ENCODE assay signal across 1 cellular context in the genomic region with DNA sequence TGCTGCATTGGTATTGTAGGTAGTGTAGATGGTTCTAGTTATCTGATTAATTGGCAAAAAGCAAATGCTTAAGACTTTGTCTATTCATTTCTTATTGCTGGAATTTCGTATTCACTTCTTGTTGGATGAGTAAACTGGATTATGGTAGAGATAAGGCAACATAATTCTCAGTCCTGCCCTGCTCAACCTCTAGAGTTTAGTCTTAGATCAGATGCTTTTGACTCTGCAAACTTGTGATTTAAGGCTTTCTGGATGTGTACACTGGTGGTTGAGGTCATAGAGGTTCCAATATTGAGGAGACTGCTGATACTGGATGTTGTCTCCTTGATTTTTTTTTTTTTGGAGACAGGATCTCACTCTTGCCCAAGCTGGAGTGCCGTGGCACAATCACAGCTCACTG.
TF ChIP-seq lines count a peak whose summit lies in the region.

No MANE protein-coding gene starts in this region.

TF ChIP-seq in GM12878, 131 proteins besides CTCF, POLR2A, EP300 and RAD21:
- no peak for TF ChIP-seq JUNB (IDR thresholded peaks at IDR 0.05)
- TF ChIP-seq, protein P1, sequence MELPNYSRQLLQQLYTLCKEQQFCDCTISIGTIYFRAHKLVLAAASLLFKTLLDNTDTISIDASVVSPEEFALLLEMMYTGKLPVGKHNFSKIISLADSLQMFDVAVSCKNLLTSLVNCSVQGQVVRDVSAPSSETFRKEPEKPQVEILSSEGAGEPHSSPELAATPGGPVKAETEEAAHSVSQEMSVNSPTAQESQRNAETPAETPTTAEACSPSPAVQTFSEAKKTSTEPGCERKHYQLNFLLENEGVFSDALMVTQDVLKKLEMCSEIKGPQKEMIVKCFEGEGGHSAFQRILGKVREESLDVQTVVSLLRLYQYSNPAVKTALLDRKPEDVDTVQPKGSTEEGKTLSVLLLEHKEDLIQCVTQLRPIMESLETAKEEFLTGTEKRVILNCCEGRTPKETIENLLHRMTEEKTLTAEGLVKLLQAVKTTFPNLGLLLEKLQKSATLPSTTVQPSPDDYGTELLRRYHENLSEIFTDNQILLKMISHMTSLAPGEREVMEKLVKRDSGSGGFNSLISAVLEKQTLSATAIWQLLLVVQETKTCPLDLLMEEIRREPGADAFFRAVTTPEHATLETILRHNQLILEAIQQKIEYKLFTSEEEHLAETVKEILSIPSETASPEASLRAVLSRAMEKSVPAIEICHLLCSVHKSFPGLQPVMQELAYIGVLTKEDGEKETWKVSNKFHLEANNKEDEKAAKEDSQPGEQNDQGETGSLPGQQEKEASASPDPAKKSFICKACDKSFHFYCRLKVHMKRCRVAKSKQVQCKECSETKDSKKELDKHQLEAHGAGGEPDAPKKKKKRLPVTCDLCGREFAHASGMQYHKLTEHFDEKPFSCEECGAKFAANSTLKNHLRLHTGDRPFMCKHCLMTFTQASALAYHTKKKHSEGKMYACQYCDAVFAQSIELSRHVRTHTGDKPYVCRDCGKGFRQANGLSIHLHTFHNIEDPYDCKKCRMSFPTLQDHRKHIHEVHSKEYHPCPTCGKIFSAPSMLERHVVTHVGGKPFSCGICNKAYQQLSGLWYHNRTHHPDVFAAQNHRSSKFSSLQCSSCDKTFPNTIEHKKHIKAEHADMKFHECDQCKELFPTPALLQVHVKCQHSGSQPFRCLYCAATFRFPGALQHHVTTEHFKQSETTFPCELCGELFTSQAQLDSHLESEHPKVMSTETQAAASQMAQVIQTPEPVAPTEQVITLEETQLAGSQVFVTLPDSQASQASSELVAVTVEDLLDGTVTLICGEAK (IDR thresholded peaks at IDR 0.05; ENCODE audit: borderline replicate concordance), result no peak
- TF ChIP-seq SRF (IDR thresholded peaks at IDR 0.05; ENCODE audit: low read depth in 2 of 2, low read length in 2 of 2), result no peak
- no peak for TF ChIP-seq YY1 (IDR thresholded peaks at IDR 0.05; ENCODE audit: low read depth, low read length)
- TF ChIP-seq HCFC1 (IDR thresholded peaks at IDR 0.05; ENCODE audit: low read length), result no peak
- TF ChIP-seq, protein P2, sequence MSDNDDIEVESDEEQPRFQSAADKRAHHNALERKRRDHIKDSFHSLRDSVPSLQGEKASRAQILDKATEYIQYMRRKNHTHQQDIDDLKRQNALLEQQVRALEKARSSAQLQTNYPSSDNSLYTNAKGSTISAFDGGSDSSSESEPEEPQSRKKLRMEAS (IDR thresholded peaks at IDR 0.05; ENCODE audit: low read depth, low read length), result no peak
- no peak for TF ChIP-seq TAF1 (IDR thresholded peaks at IDR 0.05; ENCODE audit: borderline replicate concordance, low read depth, low read length)
- no peak for TF ChIP-seq FOS (IDR thresholded peaks at IDR 0.05; ENCODE audit: borderline replicate concordance, extremely low read depth, insufficient read length)
- no peak for TF ChIP-seq SPI1 (IDR thresholded peaks at IDR 0.05; ENCODE audit: borderline replicate concordance, insufficient read depth, low read depth, low read length)
- TF ChIP-seq, protein P3, sequence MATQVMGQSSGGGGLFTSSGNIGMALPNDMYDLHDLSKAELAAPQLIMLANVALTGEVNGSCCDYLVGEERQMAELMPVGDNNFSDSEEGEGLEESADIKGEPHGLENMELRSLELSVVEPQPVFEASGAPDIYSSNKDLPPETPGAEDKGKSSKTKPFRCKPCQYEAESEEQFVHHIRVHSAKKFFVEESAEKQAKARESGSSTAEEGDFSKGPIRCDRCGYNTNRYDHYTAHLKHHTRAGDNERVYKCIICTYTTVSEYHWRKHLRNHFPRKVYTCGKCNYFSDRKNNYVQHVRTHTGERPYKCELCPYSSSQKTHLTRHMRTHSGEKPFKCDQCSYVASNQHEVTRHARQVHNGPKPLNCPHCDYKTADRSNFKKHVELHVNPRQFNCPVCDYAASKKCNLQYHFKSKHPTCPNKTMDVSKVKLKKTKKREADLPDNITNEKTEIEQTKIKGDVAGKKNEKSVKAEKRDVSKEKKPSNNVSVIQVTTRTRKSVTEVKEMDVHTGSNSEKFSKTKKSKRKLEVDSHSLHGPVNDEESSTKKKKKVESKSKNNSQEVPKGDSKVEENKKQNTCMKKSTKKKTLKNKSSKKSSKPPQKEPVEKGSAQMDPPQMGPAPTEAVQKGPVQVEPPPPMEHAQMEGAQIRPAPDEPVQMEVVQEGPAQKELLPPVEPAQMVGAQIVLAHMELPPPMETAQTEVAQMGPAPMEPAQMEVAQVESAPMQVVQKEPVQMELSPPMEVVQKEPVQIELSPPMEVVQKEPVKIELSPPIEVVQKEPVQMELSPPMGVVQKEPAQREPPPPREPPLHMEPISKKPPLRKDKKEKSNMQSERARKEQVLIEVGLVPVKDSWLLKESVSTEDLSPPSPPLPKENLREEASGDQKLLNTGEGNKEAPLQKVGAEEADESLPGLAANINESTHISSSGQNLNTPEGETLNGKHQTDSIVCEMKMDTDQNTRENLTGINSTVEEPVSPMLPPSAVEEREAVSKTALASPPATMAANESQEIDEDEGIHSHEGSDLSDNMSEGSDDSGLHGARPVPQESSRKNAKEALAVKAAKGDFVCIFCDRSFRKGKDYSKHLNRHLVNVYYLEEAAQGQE (IDR thresholded peaks at IDR 0.05; ENCODE audit: low read depth, low read length), result no peak
- TF ChIP-seq ZNF24 (IDR thresholded peaks at IDR 0.05), result no peak
- TF ChIP-seq FOXM1 (IDR thresholded peaks at IDR 0.05; ENCODE audit: low read depth, low read length), result no peak
